In genomic region chr16:70522216-70523000, GRCh38 we compare ENCODE assay signal across 8 cellular contexts. TPM values are rescaled to one million over a fixed set of nuclear protein-coding genes. Genes with fewer than 3 reads are reported as not detected.
DNase-seq lines count a peak whose midpoint lies in the region; ATAC-seq and TF ChIP-seq lines count a peak whose summit lies in the region.

No MANE protein-coding gene starts in this region.

- CTCF ChIA-PET in activated CD8-positive, alpha-beta memory T cell treated with anti-CD3 and anti-CD28 coated beads, Interleukin-2, amount 10 ng/mL, durations not matched to agents 7 days and 5 days (lab: Charles Lee): interaction anchor here (1.6 kb wide), 1 partner anchor 14 kb away, joined by 9 read pairs; no protein-coding TSS in a partner anchor
- CTCF ChIA-PET in activated CD4-positive, alpha-beta memory T cell treated with anti-CD3 and anti-CD28 coated beads for 36 hours (lab: Charles Lee): interaction anchor here (1.2 to 1.9 kb wide), 2 partner anchors 13 to 176 kb away, joined by 5 read pairs; partner anchors contain the start of gene DDX19A

- H3K4me1 Mint-ChIP-seq in activated CD8-positive, alpha-beta memory T cell treated with anti-CD3 and anti-CD28 coated beads, Interleukin-2, amount 10 ng/mL, durations not matched to agents 7 days and 5 days: peaks cover 45% of the 10 kb centered on the region
- H3K4me1 Mint-ChIP-seq in activated CD4-positive, alpha-beta memory T cell treated with anti-CD3 and anti-CD28 coated beads for 36 hours (ENCODE audit: low read depth): peaks cover 42% of the 10 kb centered on the region
- H3K4me1 Mint-ChIP-seq in immature natural killer cell: peaks cover 55 to 70% of the 10 kb centered on the region in 2 donors

- no peak for TF ChIP-seq POLR2A in thyroid gland (IDR thresholded peaks at IDR 0.05)

- TF ChIP-seq CTCF in thyroid gland (IDR thresholded peaks at IDR 0.05): no peak

- WGBS in thyroid gland, 2 donors: 54 to 60% methylated on average over 16 of the region's 16 CpGs

- peak overlapping the region in 1 of 3 donors; percentile 89 for H3K27ac ChIP-seq in thyroid gland

- H3K27me3 ChIP-seq in thyroid gland: no peaks in the 10 kb centered on the region

- POLR2A ChIA-PET in activated CD4-positive, alpha-beta memory T cell treated with anti-CD3 and anti-CD28 coated beads for 36 hours (lab: Charles Lee): interaction anchor here (0.8 to 2.8 kb wide), 4 partner anchors 26 to 176 kb away, joined by 3 to 18 read pairs (median 8); partner anchors contain the start of gene DDX19A

- peaks cover 47% of the 10 kb centered on the region for H3K36me3 Mint-ChIP-seq in activated CD8-positive, alpha-beta memory T cell treated with anti-CD3 and anti-CD28 coated beads, Interleukin-2, amount 10 ng/mL, durations not matched to agents 7 days and 5 days
- peaks cover 40% of the 10 kb centered on the region for H3K36me3 Mint-ChIP-seq in activated CD4-positive, alpha-beta memory T cell treated with anti-CD3 and anti-CD28 coated beads for 36 hours
- H3K36me3 Mint-ChIP-seq in immature natural killer cell: peaks cover 7 to 12% (median 11%) of the 10 kb centered on the region in 3 donors

- peaks cover 13 to 30% of the 10 kb centered on the region in 2 donors for H3K4me1 ChIP-seq in thyroid gland

- ATAC-seq in activated CD8-positive, alpha-beta memory T cell treated with anti-CD3 and anti-CD28 coated beads, Interleukin-2, amount 10 ng/mL, durations not matched to agents 7 days and 5 days: no peak
- ATAC-seq in left colon: no peak

- H3K27me3 Mint-ChIP-seq in activated CD8-positive, alpha-beta memory T cell treated with anti-CD3 and anti-CD28 coated beads, Interleukin-2, amount 10 ng/mL, durations not matched to agents 7 days and 5 days: no peaks in the 10 kb centered on the region
- H3K27me3 Mint-ChIP-seq in activated CD4-positive, alpha-beta memory T cell treated with anti-CD3 and anti-CD28 coated beads for 36 hours: no peaks in the 10 kb centered on the region
- peaks cover 10 to 17% (median 15%) of the 10 kb centered on the region in 3 donors for H3K27me3 Mint-ChIP-seq in immature natural killer cell (ENCODE audit: low read depth in 3 of 3)

- intact Hi-C loops in activated CD4-positive, alpha-beta memory T cell treated with anti-CD3 and anti-CD28 coated beads for 36 hours (cut with micrococcal nuclease): loop anchor here (2.0 kb wide), 4 partner anchors 68 to 234 kb away; partner anchors contain the start of genes AARS1, DDX19A and FCSK
- intact Hi-C loops in thyroid gland (cut with DNase I): loop anchor here (10.0 kb wide), 1 partner anchor 252 kb away; no protein-coding TSS in a partner anchor
- intact Hi-C loops in left colon (cut with DNase I, micrococcal nuclease): loop anchor here in 1 of 2 donors (10.0 kb wide), 1 partner anchor 132 kb away; no protein-coding TSS in a partner anchor

- H3K27ac Mint-ChIP-seq in activated CD8-positive, alpha-beta memory T cell treated with anti-CD3 and anti-CD28 coated beads, Interleukin-2, amount 10 ng/mL, durations not matched to agents 7 days and 5 days: peak overlapping the region; percentile 97
- peak overlapping the region; percentile 98 for H3K27ac Mint-ChIP-seq in activated CD4-positive, alpha-beta memory T cell treated with anti-CD3 and anti-CD28 coated beads for 36 hours
- peak overlapping the region; percentile 96 to 99 (median 98) for H3K27ac Mint-ChIP-seq in immature natural killer cell

- peak overlapping the region; percentile 59 to 96 (median 94) for H3K4me3 ChIP-seq in thyroid gland (replicated peaks in 1 of 3)

- H3K9me3 Mint-ChIP-seq in activated CD8-positive, alpha-beta memory T cell treated with anti-CD3 and anti-CD28 coated beads, Interleukin-2, amount 10 ng/mL, durations not matched to agents 7 days and 5 days (ENCODE audit: low read depth): no peaks in the 10 kb centered on the region
- H3K9me3 Mint-ChIP-seq in activated CD4-positive, alpha-beta memory T cell treated with anti-CD3 and anti-CD28 coated beads for 36 hours: no peaks in the 10 kb centered on the region
- H3K9me3 Mint-ChIP-seq in immature natural killer cell: no peaks in the 10 kb centered on the region

- H3K36me3 ChIP-seq in thyroid gland: peaks cover 10 to 12% of the 10 kb centered on the region in 2 donors

- no peaks in the 10 kb centered on the region for H3K9me3 ChIP-seq in thyroid gland

- H3K4me3 Mint-ChIP-seq in activated CD8-positive, alpha-beta memory T cell treated with anti-CD3 and anti-CD28 coated beads, Interleukin-2, amount 10 ng/mL, durations not matched to agents 7 days and 5 days: peak overlapping the region; percentile 96
- peak overlapping the region; percentile 91 for H3K4me3 Mint-ChIP-seq in activated CD4-positive, alpha-beta memory T cell treated with anti-CD3 and anti-CD28 coated beads for 36 hours
- peak overlapping the region; percentile 96 to 99 (median 97) for H3K4me3 Mint-ChIP-seq in immature natural killer cell

- DNase-seq in activated CD8-positive, alpha-beta memory T cell treated with anti-CD3 and anti-CD28 coated beads, Interleukin-2, amount 10 ng/mL, durations not matched to agents 7 days and 5 days: peak; percentile 53
- DNase-seq in activated CD8-positive, alpha-beta memory T cell treated with anti-CD3 and anti-CD28 coated beads, Interleukin-2, amount 50 U/mL, for 48 hours: no peak
- peak; percentile 27 for DNase-seq in activated CD4-positive, alpha-beta memory T cell treated with anti-CD3 and anti-CD28 coated beads for 36 hours
- DNase-seq in immature natural killer cell: peak in 2 of 3 donors; percentile 6 to 26
- no peak for DNase-seq in thyroid gland
- DNase-seq in left colon: no peak
- no peak for DNase-seq in AG08396 (ENCODE audit: low spot score)
- DNase-seq in GF-D8 (lab: John Stamatoyannopoulos, UW): no peak

RNA-seq across cellular contexts. Expression of gene COG4, which starts 0.9 kb away (rescaled TPM):
- total RNA-seq in activated CD8-positive, alpha-beta memory T cell treated with anti-CD3 and anti-CD28 coated beads, Interleukin-2, amount 10 ng/mL, durations not matched to agents 7 days and 5 days: 10 to 100 TPM; 67.3 to 72.5 TPM
- 10 to 100 TPM; 35.9 to 40.2 TPM for total RNA-seq in activated CD4-positive, alpha-beta memory T cell treated with anti-CD3 and anti-CD28 coated beads for 36 hours
- 10 to 100 TPM; 42.3 to 54.6 (median 42.9) TPM for polyA plus RNA-seq in immature natural killer cell
- total RNA-seq in thyroid gland (10 to 100 TPM; 39.6 to 88.4 (median 66.7) TPM), left colon (10 to 100 TPM; 49.5 to 54.4 TPM)

RNA-seq across cellular contexts. Expression of gene SF3B3, which starts 1.2 kb away (rescaled TPM):
- 100 to 1,000 TPM; 407 to 541 TPM for total RNA-seq in activated CD8-positive, alpha-beta memory T cell treated with anti-CD3 and anti-CD28 coated beads, Interleukin-2, amount 10 ng/mL, durations not matched to agents 7 days and 5 days
- 100 to 1,000 TPM; 450 to 453 TPM for total RNA-seq in activated CD4-positive, alpha-beta memory T cell treated with anti-CD3 and anti-CD28 coated beads for 36 hours
- polyA plus RNA-seq in immature natural killer cell: 100 to 1,000 TPM in 1 of 3 donors, 10 to 100 TPM in 2; 62.7 to 143 (median 65.4) TPM
- total RNA-seq in thyroid gland (100 to 1,000 TPM in 2 of 4 donors, 10 to 100 TPM in 2; 74.2 to 142 (median 112) TPM), left colon (100 to 1,000 TPM; 133 to 168 TPM)

Comparison
In these comparisons a context has a peak if more than half of its experiments do, and no peak if none do; other contexts are left out.
1. DNase-seq: peak in activated CD8-positive, alpha-beta memory T cell treated with anti-CD3 and anti-CD28 coated beads, Interleukin-2, amount 10 ng/mL, durations not matched to agents 7 days and 5 days (single experiment), activated CD4-positive, alpha-beta memory T cell treated with anti-CD3 and anti-CD28 coated beads for 36 hours (single experiment) and immature natural killer cell (2 of 3); none in activated CD8-positive, alpha-beta memory T cell treated with anti-CD3 and anti-CD28 coated beads, Interleukin-2, amount 50 U/mL, for 48 hours (single experiment), thyroid gland (0 of 2), left colon (0 of 2), AG08396 (single experiment) and GF-D8 (single experiment).
2. Peak in every context shown above with its lines, with median percentiles within 50 percentile points of each other: H3K27ac Mint-ChIP-seq and H3K4me3 Mint-ChIP-seq.